23 cellular contexts compared by ENCODE assay signal in genomic region chr3:180854887-180855286, GRCh38.
"Had no signal": no experiment of that assay in that cellular context is flagged by ENCODE, and none has a peak within 500 bp of the region (broad histone marks: within the 10 kb centered on the region; RNA-seq: fewer than 3 reads in every experiment).

No MANE protein-coding gene starts in this region.

- H3K9ac ChIP-seq: SK-N-SH had no signal

- H3K36me3 ChIP-seq: brain microvascular endothelial cell, cardiac muscle cell, MG63, Peyer's patch, SJCRH30 had no signal

- H3K4me1 ChIP-seq: Peyer's patch, SJCRH30 had no signal

- ATAC-seq: activated CD4-positive, alpha-beta T cell treated with anti-CD3 and anti-CD28 coated beads for 36 hours; activated T-helper 17 cell treated with anti-CD3 and anti-CD28 coated beads, Interleukin-2, amount 50 U/mL, for 72 hours had no signal

- H3K27me3 ChIP-seq: brain microvascular endothelial cell, cardiac muscle cell, Peyer's patch, SJCRH30 had no signal

- DNase-seq: activated CD4-positive, alpha-beta memory T cell treated with anti-CD3 and anti-CD28 coated beads, Interleukin-2, amount 10 ng/mL, durations not matched to agents 7 days and 5 days; activated CD4-positive, alpha-beta T cell treated with anti-CD3 and anti-CD28 coated beads for 36 hours; activated CD4-positive, alpha-beta T cell treated with anti-CD3 and anti-CD28 coated beads, Interleukin-2, amount 50 U/mL, for 1 hour; activated gamma-delta T cell; activated naive CD4-positive, alpha-beta T cell treated with anti-CD3 and anti-CD28 coated beads for 36 hours; activated T-cell treated with anti-CD3 and anti-CD28 coated beads for 4 hours; activated T-cell treated with anti-CD3 and anti-CD28 coated beads, Interleukin-2, amount 50 U/mL, for 48 hours; brain microvascular endothelial cell; NCI-H1105; NCI-H1694 treated with DMSO at 0.1 percent for 48 hours; NCI-H2029 treated with DMSO at 0.1 percent for 48 hours; NK-92 treated with Interleukin-12 subunit alpha and Interleukin-12 subunit beta, amount 100 ng/mL, for 24 hours; Peyer's patch; Right ventricle myocardium superior; SK-N-SH; T-helper 1 cell had no signal

- H3K4me3 Mint-ChIP-seq: activated CD4-positive, alpha-beta memory T cell treated with anti-CD3 and anti-CD28 coated beads, Interleukin-2, amount 10 ng/mL, durations not matched to agents 7 days and 5 days; activated CD4-positive, alpha-beta T cell treated with anti-CD3 and anti-CD28 coated beads for 36 hours; activated naive CD4-positive, alpha-beta T cell treated with anti-CD3 and anti-CD28 coated beads for 36 hours; activated naive CD8-positive, alpha-beta T cell; activated T-helper 17 cell treated with anti-CD3 and anti-CD28 coated beads, Interleukin-2, amount 50 U/mL, for 72 hours had no signal

- H3K9me3 ChIP-seq: MG63, Peyer's patch, SJCRH30, SK-N-SH had no signal

- H3K4me1 Mint-ChIP-seq: activated CD4-positive, alpha-beta memory T cell treated with anti-CD3 and anti-CD28 coated beads, Interleukin-2, amount 10 ng/mL, durations not matched to agents 7 days and 5 days; activated CD4-positive, alpha-beta T cell treated with anti-CD3 and anti-CD28 coated beads for 36 hours; activated T-helper 17 cell treated with anti-CD3 and anti-CD28 coated beads, Interleukin-2, amount 50 U/mL, for 72 hours had no signal

- H3K9me2 ChIP-seq: SK-N-SH had no signal

- H3K4me2 ChIP-seq: SK-N-SH had no signal

- H3K27ac ChIP-seq: brain microvascular endothelial cell, cardiac muscle cell, Peyer's patch, RWPE1, SJCRH30, VCaP had no signal

- H3K27ac Mint-ChIP-seq: activated CD4-positive, alpha-beta memory T cell treated with anti-CD3 and anti-CD28 coated beads, Interleukin-2, amount 10 ng/mL, durations not matched to agents 7 days and 5 days; activated CD4-positive, alpha-beta T cell treated with anti-CD3 and anti-CD28 coated beads for 36 hours; activated naive CD4-positive, alpha-beta T cell treated with anti-CD3 and anti-CD28 coated beads for 36 hours; activated naive CD8-positive, alpha-beta T cell; activated T-helper 17 cell treated with anti-CD3 and anti-CD28 coated beads, Interleukin-2, amount 50 U/mL, for 72 hours had no signal

- H3K4me3 ChIP-seq: cardiac muscle cell, MG63, Peyer's patch, SJCRH30 had no signal
